ENCODE assay signal across 11 cellular contexts in genomic region chr6:62530985-62531384, GRCh38.
"Had no signal": no experiment of that assay in that cellular context is flagged by ENCODE, and none has a peak within 500 bp of the region (broad histone marks: within the 10 kb centered on the region; RNA-seq: fewer than 3 reads in every experiment).

No MANE protein-coding gene starts in this region.

- H3K4me1 ChIP-seq: HAP-1 had no signal

- H3K36me3 ChIP-seq: HAP-1 had no signal

- FAIRE-seq: H1, H54 had no signal

- H3K9me3 ChIP-seq: HAP-1 had no signal

- H3K27ac ChIP-seq: GM23248 had no signal

- DNase-seq: GM23248, GOT3, H7, H9, HCEC 1CT, HFFc6 had no signal

- H3K4me3 ChIP-seq: GM23248, GM23338, HAP-1 had no signal

- ATAC-seq: GM23338, HCT116 had no signal
